7 cellular contexts compared by ENCODE assay signal in the genomic region with DNA sequence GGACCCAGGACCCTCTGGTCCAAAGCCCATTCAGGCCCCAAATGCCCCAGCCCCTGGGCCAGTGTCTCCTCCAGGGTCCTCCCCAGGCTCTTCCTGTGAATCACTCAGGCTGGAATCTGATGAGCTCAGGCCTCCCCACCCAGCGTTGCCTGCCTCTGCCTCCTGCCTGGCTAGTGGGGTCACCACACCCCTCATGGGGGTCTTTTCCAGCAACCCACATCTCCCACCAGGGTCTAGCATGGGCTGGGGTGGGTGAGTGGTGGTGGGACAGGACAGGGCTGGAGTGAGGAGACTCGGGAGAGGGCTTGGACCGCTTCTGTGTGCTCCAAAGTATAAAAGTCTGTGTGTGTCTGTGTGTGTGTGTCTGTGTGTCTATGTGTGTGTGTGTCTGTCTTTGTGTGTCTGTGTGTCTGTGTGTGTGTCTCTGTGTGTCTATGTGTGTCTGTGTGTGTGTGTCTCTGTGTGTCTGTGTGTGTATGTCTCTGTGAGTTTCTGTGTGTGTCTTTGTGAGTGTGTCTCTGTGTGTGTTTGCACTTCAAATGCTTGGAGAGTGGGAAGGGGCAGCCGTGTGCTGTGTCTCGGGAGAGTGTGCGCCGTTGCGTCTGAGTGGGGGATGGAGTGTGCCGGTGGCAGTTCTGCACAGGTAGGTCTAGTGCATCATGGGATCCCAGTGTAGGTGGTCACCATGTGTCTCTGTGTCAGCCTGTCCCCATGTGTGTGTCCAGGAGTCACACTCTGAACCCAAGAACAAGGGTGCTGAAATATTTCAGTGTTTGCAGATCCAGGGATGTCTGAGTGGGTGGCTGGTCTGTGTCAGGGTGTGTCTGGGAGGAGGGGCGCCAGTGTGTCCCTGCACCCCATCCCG. TPM values are rescaled to one million over a fixed set of nuclear protein-coding genes. Genes with fewer than 3 reads are reported as not detected.
A peak's percentile ranks its signal among the peaks of the same experiment; 100 is the strongest.
DNase-seq lines count a peak whose midpoint lies in the region; ATAC-seq and TF ChIP-seq lines count a peak whose summit lies in the region.
"Had no signal": no experiment of that assay in that cellular context is flagged by ENCODE, and none has a peak within 500 bp of the region (broad histone marks: within the 10 kb centered on the region; RNA-seq: fewer than 3 reads in every experiment).

No MANE protein-coding gene starts in this region.

- H3K27ac Mint-ChIP-seq in neural crest cell (ENCODE audit: unreplicated experiment) = peak overlapping the region; percentile 59

- ATAC-seq in HG02759 (IDR thresholded peaks at IDR 0.05; ENCODE audit: unreplicated experiment) = no peak

- H3K36me3 Mint-ChIP-seq in neural crest cell (ENCODE audit: low read depth) = no peaks in the 10 kb centered on the region

- no peaks in the 10 kb centered on the region for H3K27me3 Mint-ChIP-seq in neural crest cell (ENCODE audit: low read depth)

- TF ChIP-seq CTCF in neural crest cell (conservative IDR thresholded peaks at IDR 0.05) = no peak

- H3K4me1 Mint-ChIP-seq in neural crest cell = peaks cover 46% of the 10 kb centered on the region

- DNase-seq in HCEC 1CT (peak; percentile 81), astrocyte of the hippocampus (ENCODE audit: low read depth, low spot score) (peak; percentile 59), neural crest cell (ENCODE audit: low read depth, low spot score) (no peak), hypothalamus (lab: John Stamatoyannopoulos, UW) (no peak)
- DNase-seq in effector CD4-positive, alpha-beta T cell = no peak

- H3K9me3 Mint-ChIP-seq in neural crest cell = peaks cover 8% of the 10 kb centered on the region

- peak overlapping the region; percentile 0 for H3K4me3 Mint-ChIP-seq in neural crest cell

RNA-seq across cellular contexts. Expression of a gene that starts 8.8 kb away (rescaled TPM):
- 3.7 and 4.3 TPM in 2 replicates for total RNA-seq in neural crest cell

RNA-seq across cellular contexts. Expression of a gene that starts 10.6 kb away (rescaled TPM):
- 4.2 and 4.8 TPM in 2 replicates for total RNA-seq in neural crest cell

RNA-seq across cellular contexts. Expression of a gene that starts 17.5 kb away (rescaled TPM):
- total RNA-seq in neural crest cell = 40.2 and 49.0 TPM in 2 replicates

RNA-seq across cellular contexts. Expression of a gene that starts 20.0 kb away (rescaled TPM):
- 43.3 and 43.8 TPM in 2 replicates for total RNA-seq in neural crest cell

RNA-seq across cellular contexts. Expression of a gene that starts 35.7 kb away (rescaled TPM):
- 0.57 and 1.0 TPM in 2 replicates for total RNA-seq in neural crest cell
- total RNA-seq: SJCRH30 had no signal

Comparison
In these comparisons a context has a peak if more than half of its experiments do, and no peak if none do; other contexts are left out.
1. DNase-seq: peak in HCEC 1CT (single experiment) and astrocyte of the hippocampus (single experiment); none in neural crest cell (single experiment), hypothalamus (0 of 51) and effector CD4-positive, alpha-beta T cell (single experiment).